In the genomic region with DNA sequence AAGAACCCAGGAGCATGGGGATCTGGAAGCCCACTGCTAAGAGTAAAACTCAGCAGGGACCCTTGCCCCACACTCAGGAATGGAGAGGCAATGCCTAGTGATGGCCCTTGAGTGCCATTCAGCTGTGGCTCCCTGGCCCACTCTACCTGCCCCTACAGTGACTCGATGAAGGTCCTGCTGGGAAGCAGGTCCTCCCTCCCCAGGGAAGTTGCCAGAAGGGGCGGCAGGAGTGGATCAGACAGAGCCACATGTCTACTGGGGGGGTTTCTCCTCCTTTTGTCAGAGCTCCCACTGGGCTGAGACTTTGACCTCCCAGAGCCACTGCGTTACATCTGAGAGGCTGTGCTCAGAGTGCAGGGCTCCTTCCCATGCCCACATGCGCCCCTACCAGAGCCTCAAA, we compare ENCODE assay signal across 1 cellular context.
TF ChIP-seq lines count a peak whose summit lies in the region.

No MANE protein-coding gene starts in this region.

TF ChIP-seq in HCT116, 20 proteins besides CTCF, POLR2A, EP300 and RAD21:
- TF ChIP-seq, protein P1, sequence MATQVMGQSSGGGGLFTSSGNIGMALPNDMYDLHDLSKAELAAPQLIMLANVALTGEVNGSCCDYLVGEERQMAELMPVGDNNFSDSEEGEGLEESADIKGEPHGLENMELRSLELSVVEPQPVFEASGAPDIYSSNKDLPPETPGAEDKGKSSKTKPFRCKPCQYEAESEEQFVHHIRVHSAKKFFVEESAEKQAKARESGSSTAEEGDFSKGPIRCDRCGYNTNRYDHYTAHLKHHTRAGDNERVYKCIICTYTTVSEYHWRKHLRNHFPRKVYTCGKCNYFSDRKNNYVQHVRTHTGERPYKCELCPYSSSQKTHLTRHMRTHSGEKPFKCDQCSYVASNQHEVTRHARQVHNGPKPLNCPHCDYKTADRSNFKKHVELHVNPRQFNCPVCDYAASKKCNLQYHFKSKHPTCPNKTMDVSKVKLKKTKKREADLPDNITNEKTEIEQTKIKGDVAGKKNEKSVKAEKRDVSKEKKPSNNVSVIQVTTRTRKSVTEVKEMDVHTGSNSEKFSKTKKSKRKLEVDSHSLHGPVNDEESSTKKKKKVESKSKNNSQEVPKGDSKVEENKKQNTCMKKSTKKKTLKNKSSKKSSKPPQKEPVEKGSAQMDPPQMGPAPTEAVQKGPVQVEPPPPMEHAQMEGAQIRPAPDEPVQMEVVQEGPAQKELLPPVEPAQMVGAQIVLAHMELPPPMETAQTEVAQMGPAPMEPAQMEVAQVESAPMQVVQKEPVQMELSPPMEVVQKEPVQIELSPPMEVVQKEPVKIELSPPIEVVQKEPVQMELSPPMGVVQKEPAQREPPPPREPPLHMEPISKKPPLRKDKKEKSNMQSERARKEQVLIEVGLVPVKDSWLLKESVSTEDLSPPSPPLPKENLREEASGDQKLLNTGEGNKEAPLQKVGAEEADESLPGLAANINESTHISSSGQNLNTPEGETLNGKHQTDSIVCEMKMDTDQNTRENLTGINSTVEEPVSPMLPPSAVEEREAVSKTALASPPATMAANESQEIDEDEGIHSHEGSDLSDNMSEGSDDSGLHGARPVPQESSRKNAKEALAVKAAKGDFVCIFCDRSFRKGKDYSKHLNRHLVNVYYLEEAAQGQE (IDR thresholded peaks at IDR 0.05; ENCODE audit: low read depth), result no peak
- TF ChIP-seq, protein P2, sequence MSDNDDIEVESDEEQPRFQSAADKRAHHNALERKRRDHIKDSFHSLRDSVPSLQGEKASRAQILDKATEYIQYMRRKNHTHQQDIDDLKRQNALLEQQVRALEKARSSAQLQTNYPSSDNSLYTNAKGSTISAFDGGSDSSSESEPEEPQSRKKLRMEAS (IDR thresholded peaks at IDR 0.05), result no peak
- TF ChIP-seq YY1 (IDR thresholded peaks at IDR 0.05; ENCODE audit: extremely low read depth, insufficient replicate concordance, low read depth, low read length) (no peak), ZFX (IDR thresholded peaks at IDR 0.05) (no peak), JUND (IDR thresholded peaks at IDR 0.05) (no peak), FOSL1 (IDR thresholded peaks at IDR 0.05; ENCODE audit: low read depth) (no peak), EZH2 (IDR thresholded peaks at IDR 0.05) (no peak), EZH2phosphoT487 (IDR thresholded peaks at IDR 0.05; ENCODE audit: borderline replicate concordance) (no peak)
